ENCODE assay signal across 15 cellular contexts in the genomic region with DNA sequence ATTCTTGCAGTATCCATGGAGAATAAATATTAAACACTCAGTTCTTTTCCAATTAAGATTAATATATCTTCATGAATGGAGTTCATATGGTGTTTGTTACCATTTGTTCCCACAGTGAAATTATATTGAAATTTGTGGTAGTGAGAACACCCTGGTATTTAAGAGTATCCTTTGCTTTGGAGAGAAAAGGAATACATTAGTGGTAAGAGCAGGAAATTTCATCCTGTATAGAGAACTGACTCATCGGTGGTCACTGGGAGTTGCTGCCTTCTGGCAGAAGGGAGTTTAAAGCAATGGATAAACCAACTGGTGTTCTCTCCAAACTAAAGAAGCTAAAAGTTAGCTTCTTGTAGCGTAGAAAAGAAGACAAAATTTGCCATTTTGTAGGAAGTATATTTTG.
DNase-seq lines count a peak whose midpoint lies in the region; ATAC-seq and TF ChIP-seq lines count a peak whose summit lies in the region.
"Had no signal": no experiment of that assay in that cellular context is flagged by ENCODE, and none has a peak within 500 bp of the region (broad histone marks: within the 10 kb centered on the region; RNA-seq: fewer than 3 reads in every experiment).

No MANE protein-coding gene starts in this region.

- ATAC-seq in SK-N-SH treated with all-trans-retinoic acid at 6 μM for 48 hours: peak; percentile 88
- ATAC-seq in GM21526 (IDR thresholded peaks at IDR 0.05; ENCODE audit: low FRiP score, unreplicated experiment): no peak

- peak; percentile 11 for DNase-seq in DMS53 (lab: John Stamatoyannopoulos, UW)
- DNase-seq in DMS53 treated with DMSO at 0.1 percent for 48 hours (lab: John Stamatoyannopoulos, UW; ENCODE audit: unreplicated experiment): no peak
- peak; percentile 91 for DNase-seq in fibroblast of peridontal ligament (ENCODE audit: extremely low read depth)
- peak; percentile 77 for DNase-seq in stromal cell of bone marrow (ENCODE audit: low read depth)
- no peak for DNase-seq in GF-D8 (lab: John Stamatoyannopoulos, UW)
- DNase-seq in GDM1 (lab: John Stamatoyannopoulos, UW): no peak
- DNase-seq: activated CD8-positive, alpha-beta memory T cell treated with anti-CD3 and anti-CD28 coated beads, Interleukin-2, amount 50 U/mL, for 4 hours; DMS 273 treated with DMSO at 0.1 percent for 48 hours; NCI-H1436 treated with DMSO at 0.1 percent for 48 hours; NCI-H526; SIG-M5; trophoblast cell; WERI-Rb-1 had no signal

TF ChIP-seq in SK-N-SH treated with all-trans-retinoic acid at 6 μM for 48 hours, 23 proteins besides CTCF, POLR2A, EP300 and RAD21:
- no peak for TF ChIP-seq ESRRG (CRISPR knock-in tag; IDR thresholded peaks at IDR 0.05)
- no peak for TF ChIP-seq ZNF8 (CRISPR knock-in tag; IDR thresholded peaks at IDR 0.05)
- no peak for TF ChIP-seq ZNF565 (CRISPR knock-in tag; conservative IDR thresholded peaks at IDR 0.05; ENCODE audit: low read depth)
- no peak for TF ChIP-seq ZNF70 (CRISPR knock-in tag; IDR thresholded peaks at IDR 0.05)
- TF ChIP-seq BACH2 (CRISPR knock-in tag; IDR thresholded peaks at IDR 0.05; ENCODE audit: borderline replicate concordance): no peak
- no peak for TF ChIP-seq TOX (CRISPR knock-in tag; IDR thresholded peaks at IDR 0.05; ENCODE audit: borderline replicate concordance)
- TF ChIP-seq OSR1 (CRISPR knock-in tag; IDR thresholded peaks at IDR 0.05): no peak
- TF ChIP-seq, protein P1, sequence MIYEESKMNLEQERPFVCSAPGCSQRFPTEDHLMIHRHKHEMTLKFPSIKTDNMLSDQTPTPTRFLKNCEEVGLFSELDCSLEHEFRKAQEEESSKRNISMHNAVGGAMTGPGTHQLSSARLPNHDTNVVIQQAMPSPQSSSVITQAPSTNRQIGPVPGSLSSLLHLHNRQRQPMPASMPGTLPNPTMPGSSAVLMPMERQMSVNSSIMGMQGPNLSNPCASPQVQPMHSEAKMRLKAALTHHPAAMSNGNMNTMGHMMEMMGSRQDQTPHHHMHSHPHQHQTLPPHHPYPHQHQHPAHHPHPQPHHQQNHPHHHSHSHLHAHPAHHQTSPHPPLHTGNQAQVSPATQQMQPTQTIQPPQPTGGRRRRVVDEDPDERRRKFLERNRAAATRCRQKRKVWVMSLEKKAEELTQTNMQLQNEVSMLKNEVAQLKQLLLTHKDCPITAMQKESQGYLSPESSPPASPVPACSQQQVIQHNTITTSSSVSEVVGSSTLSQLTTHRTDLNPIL (CRISPR knock-in tag; IDR thresholded peaks at IDR 0.05; ENCODE audit: low read depth): no peak

Comparison
In these comparisons a context has a peak if more than half of its experiments do, and no peak if none do; other contexts are left out.
1. DNase-seq: peak in DMS53 (single experiment), fibroblast of peridontal ligament (single experiment) and stromal cell of bone marrow (single experiment); none in DMS53 treated with DMSO at 0.1 percent for 48 hours (single experiment), GF-D8 (single experiment) and GDM1 (single experiment).